Comparison of ENCODE assay signal across 15 cellular contexts in genomic region chr18:58603365-58604067, GRCh38. TPM values are rescaled to one million over a fixed set of nuclear protein-coding genes. Genes with fewer than 3 reads are reported as not detected.
DNase-seq lines count a peak whose midpoint lies in the region; ATAC-seq and TF ChIP-seq lines count a peak whose summit lies in the region.
"Had no signal": no experiment of that assay in that cellular context is flagged by ENCODE, and none has a peak within 500 bp of the region (broad histone marks: within the 10 kb centered on the region; RNA-seq: fewer than 3 reads in every experiment).

No MANE protein-coding gene starts in this region.

- peaks cover 6% of the 10 kb centered on the region; the same call in 1 of the 2 replicates for H3K9me3 Mint-ChIP-seq in WTC11

- TF ChIP-seq CTCF in cardiac muscle cell (IDR thresholded peaks at IDR 0.05; ENCODE audit: low read depth, low read length) (no peak), WTC11 (IDR thresholded peaks at IDR 0.05) (no peak)

- POLR2A ChIA-PET in WTC11 (lab: Charles Lee), result no interaction called here

- peak overlapping the region; percentile 90 for H3K27ac ChIP-seq in cardiac muscle cell
- H3K27ac ChIP-seq: esophagus squamous epithelium had no signal

- ATAC-seq in Right ventricle myocardium superior (ENCODE audit: poor library complexity), result no peak
- peak; percentile 87 for ATAC-seq in WTC11
- no peak for ATAC-seq in HG03045 (IDR thresholded peaks at IDR 0.05; ENCODE audit: unreplicated experiment)
- ATAC-seq in GM18511 (IDR thresholded peaks at IDR 0.05; ENCODE audit: unreplicated experiment), result no peak

- no peaks in the 10 kb centered on the region; the same call in 1 of the 2 replicates for H3K27me3 Mint-ChIP-seq in WTC11 (ENCODE audit: low read depth)

- H3K36me3 Mint-ChIP-seq in WTC11, result no peaks in the 10 kb centered on the region

- peaks cover 17% of the 10 kb centered on the region for H3K4me1 Mint-ChIP-seq in WTC11

- intact Hi-C loops in Right ventricle myocardium superior (cut with DNase I), result no loop called here

- H3K27ac Mint-ChIP-seq in WTC11, result no peak overlapping the region

- peak; percentile 25 to 55 for DNase-seq in cardiac muscle cell (ENCODE audit: low read depth in 1 of 2, low spot score in 1 of 2)
- no peak for DNase-seq in Right ventricle myocardium superior
- DNase-seq in WTC11 (ENCODE audit: low spot score), result no peak
- peak; percentile 77 for DNase-seq in kidney glomerular epithelial cell (lab: John Stamatoyannopoulos, UW)
- DNase-seq in activated gamma-delta T cell treated with Interleukin-2 at 50 U/mL for 16 hours, result no peak
- no peak for DNase-seq in HUDEP-2 (lab: John Stamatoyannopoulos, UW; ENCODE audit: unreplicated experiment in 76 of 76)
- DNase-seq: activated CD4-positive, alpha-beta T cell treated with anti-CD3 and anti-CD28 coated beads, Interleukin-2, amount 50 U/mL, for 48 hours; BE2C; esophagus squamous epithelium; Kasumi-1; NCI-H446 treated with DMSO at 0.1 percent for 48 hours; occipital lobe; stimulated activated CD4-positive, alpha-beta T cell treated with anti-CD3 and anti-CD28 coated beads, Interleukin-2, amount 100 ng/mL, for 24 hours had no signal

- H3K4me1 ChIP-seq in cardiac muscle cell (ENCODE audit: low read depth), result peaks cover 29% of the 10 kb centered on the region
- H3K4me1 ChIP-seq: BE2C had no signal

- peaks cover 81% of the 10 kb centered on the region for H3K36me3 ChIP-seq in cardiac muscle cell
- H3K36me3 ChIP-seq: BE2C, esophagus squamous epithelium had no signal

- CTCF ChIA-PET in WTC11 (lab: Charles Lee), result interaction anchor here (0.8 kb wide), 1 partner anchor 160 kb away, joined by 3 read pairs; no protein-coding TSS in a partner anchor

- H3K9me3 ChIP-seq in cardiac muscle cell (ENCODE audit: low read depth), result no peaks in the 10 kb centered on the region
- H3K9me3 ChIP-seq: BE2C, esophagus squamous epithelium had no signal

- H3K27me3 ChIP-seq in cardiac muscle cell, result no peaks in the 10 kb centered on the region
- H3K27me3 ChIP-seq: BE2C, esophagus squamous epithelium had no signal

- no peak overlapping the region for H3K4me3 ChIP-seq in cardiac muscle cell
- H3K4me3 ChIP-seq: esophagus squamous epithelium had no signal

- H3K4me3 Mint-ChIP-seq in WTC11, result no peak overlapping the region

TF ChIP-seq in WTC11, 78 proteins besides CTCF, POLR2A, EP300 and RAD21:
- TF ChIP-seq, protein P1, sequence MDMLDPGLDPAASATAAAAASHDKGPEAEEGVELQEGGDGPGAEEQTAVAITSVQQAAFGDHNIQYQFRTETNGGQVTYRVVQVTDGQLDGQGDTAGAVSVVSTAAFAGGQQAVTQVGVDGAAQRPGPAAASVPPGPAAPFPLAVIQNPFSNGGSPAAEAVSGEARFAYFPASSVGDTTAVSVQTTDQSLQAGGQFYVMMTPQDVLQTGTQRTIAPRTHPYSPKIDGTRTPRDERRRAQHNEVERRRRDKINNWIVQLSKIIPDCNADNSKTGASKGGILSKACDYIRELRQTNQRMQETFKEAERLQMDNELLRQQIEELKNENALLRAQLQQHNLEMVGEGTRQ (CRISPR knock-in tag; IDR thresholded peaks at IDR 0.05), result peak; percentile 65
- TF ChIP-seq ZNF121 (CRISPR knock-in tag; IDR thresholded peaks at IDR 0.05), result peak; percentile 98
- no peak for TF ChIP-seq ZNF232 (CRISPR knock-in tag; IDR thresholded peaks at IDR 0.05)
TF ChIP-seq in WTC11: peak in this region for 2.

RNA-seq across cellular contexts. Expression of gene ALPK2, which starts 25.4 kb away (rescaled TPM):
- total RNA-seq in cardiac muscle cell (225 and 367 TPM in 2 replicates), Right ventricle myocardium superior (216 TPM), WTC11 (2021) (0.07 to 0.18 TPM (median 0.07 TPM) in 3 replicates)
- 110 and 152 TPM in 2 replicates for polyA plus RNA-seq in cardiac muscle cell

Comparison
In these comparisons a context has a peak if more than half of its experiments do, and no peak if none do; other contexts are left out.
1. DNase-seq: peak in cardiac muscle cell (2 of 2) and kidney glomerular epithelial cell (single experiment); none in Right ventricle myocardium superior (single experiment), WTC11 (single experiment), activated gamma-delta T cell treated with Interleukin-2 at 50 U/mL for 16 hours (single experiment) and HUDEP-2 (0 of 76).
2. RNA of gene ALPK2, which starts 25.4 kb away (total RNA-seq): 225 to 367 TPM in cardiac muscle cell and 216 TPM in Right ventricle myocardium superior (single experiment); 0.07 to 0.18 TPM in WTC11; every median in the first group is over 100 times any median in the second.